In the genomic region with DNA sequence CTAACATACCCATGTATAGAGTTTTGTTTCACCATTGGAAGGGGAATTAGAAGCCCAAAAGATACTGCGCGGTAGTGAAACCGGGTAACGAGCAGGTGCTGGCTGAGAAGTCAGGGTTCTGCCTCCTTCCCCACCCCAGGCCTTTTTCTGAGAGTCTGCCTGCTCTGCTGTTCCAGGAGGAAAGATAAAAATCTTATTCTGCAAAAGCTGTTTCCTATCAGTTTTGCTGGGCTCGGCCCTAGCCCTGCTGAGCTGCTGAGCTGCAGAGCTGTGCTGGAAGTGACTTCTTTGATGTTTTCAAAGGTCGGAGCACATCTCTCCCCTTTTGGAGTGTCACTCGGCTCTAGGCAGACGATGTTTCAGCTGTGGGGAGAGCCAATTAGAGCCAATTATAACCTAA, we compare ENCODE assay signal across 23 cellular contexts. TPM values are rescaled to one million over a fixed set of nuclear protein-coding genes. Genes with fewer than 3 reads are reported as not detected.
DNase-seq lines count a peak whose midpoint lies in the region; ATAC-seq and TF ChIP-seq lines count a peak whose summit lies in the region.
"Had no signal": no experiment of that assay in that cellular context is flagged by ENCODE, and none has a peak within 500 bp of the region (broad histone marks: within the 10 kb centered on the region; RNA-seq: fewer than 3 reads in every experiment).

No MANE protein-coding gene starts in this region.

- peaks cover 2% of the 10 kb centered on the region for H3K9me3 Mint-ChIP-seq in neural progenitor cell

- ATAC-seq in SK-N-SH treated with all-trans-retinoic acid at 6 μM for 48 hours, result no peak
- ATAC-seq in GM19438 (IDR thresholded peaks at IDR 0.05; ENCODE audit: low read depth, unreplicated experiment), result peak; percentile 81
- no peak for ATAC-seq in psoas muscle

- H3K36me3 Mint-ChIP-seq in neural progenitor cell, result no peaks in the 10 kb centered on the region
- H3K36me3 Mint-ChIP-seq: CD14-positive monocyte; CD4-positive, alpha-beta memory T cell; CD4-positive, CD25-positive, alpha-beta regulatory T cell had no signal

- H3K27me3 ChIP-seq in SK-N-SH (ENCODE audit: insufficient read depth), result no peaks in the 10 kb centered on the region
- H3K27me3 ChIP-seq in esophagus muscularis mucosa, result peaks cover 0 to 47% (median 1%) of the 10 kb centered on the region in 4 donors
- H3K27me3 ChIP-seq in neural progenitor cell, result peaks cover 30% of the 10 kb centered on the region
- peaks cover 0 to 10% (median 3%) of the 10 kb centered on the region in 3 donors for H3K27me3 ChIP-seq in psoas muscle (ENCODE audit: insufficient read depth in 3 of 3, low read length in 2 of 3)
- H3K27me3 ChIP-seq: BLaER1 had no signal

- H3K9me3 ChIP-seq in SK-N-SH, result 0 out of 2 replicates have a peak, but pooled peaks cover 7% of the 10 kb centered on the region
- no peaks in the 10 kb centered on the region for H3K9me3 ChIP-seq in esophagus muscularis mucosa
- H3K9me3 ChIP-seq in neural progenitor cell (ENCODE audit: low read depth), result no peaks in the 10 kb centered on the region
- H3K9me3 ChIP-seq in psoas muscle, result no peaks in the 10 kb centered on the region
- H3K9me3 ChIP-seq: BE2C had no signal

- no peak overlapping the region for H3K4me3 ChIP-seq in SK-N-SH (ENCODE audit: low read depth in 2 of 2, low read length in 1 of 2)
- H3K4me3 ChIP-seq in esophagus muscularis mucosa, result no peak overlapping the region
- H3K4me3 ChIP-seq in neural progenitor cell, result no peak overlapping the region
- H3K4me3 ChIP-seq in psoas muscle, result no peak overlapping the region
- H3K4me3 ChIP-seq: BLaER1 had no signal

- CTCF ChIA-PET in SK-N-SH (lab: Yijun Ruan, JAX), result interaction anchor here (1.3 kb wide), 1 partner anchor 36 kb away, joined by 5 read pairs; no protein-coding TSS in a partner anchor

- TF ChIP-seq EP300 in SK-N-SH (IDR thresholded peaks at IDR 0.05; ENCODE audit: borderline replicate concordance in 1 of 2, low read depth in 1 of 2, low read length in 1 of 2) (no peak), esophagus muscularis mucosa (IDR thresholded peaks at IDR 0.05) (no peak)

- peak overlapping the region; percentile 54 for H3K27ac Mint-ChIP-seq in neural progenitor cell
- H3K27ac Mint-ChIP-seq: CD14-positive monocyte; CD4-positive, alpha-beta memory T cell; CD4-positive, CD25-positive, alpha-beta regulatory T cell; CD8-positive, alpha-beta memory T cell had no signal

- H3F3A ChIP-seq in SK-N-SH (replicated peaks; ENCODE audit: insufficient read depth) (no peaks in the 10 kb centered on the region), neural progenitor cell (ENCODE audit: low read depth) (no peaks in the 10 kb centered on the region)

- H3K4me3 Mint-ChIP-seq in neural progenitor cell, result no peak overlapping the region
- H3K4me3 Mint-ChIP-seq: CD4-positive, alpha-beta memory T cell; CD4-positive, CD25-positive, alpha-beta regulatory T cell; CD8-positive, alpha-beta memory T cell had no signal

- H3K27me3 Mint-ChIP-seq in neural progenitor cell (ENCODE audit: insufficient read depth, low read depth), result peaks cover 7% of the 10 kb centered on the region

- H3K9me2 ChIP-seq in SK-N-SH, result no peaks in the 10 kb centered on the region

- peaks cover 0 to 6% of the 10 kb centered on the region in 2 experiments; a peak in 1 of 4 replicates for H3K4me1 ChIP-seq in SK-N-SH (ENCODE audit: control insufficient read depth in 1 of 2, insufficient read depth in 2 of 2, low read depth in 1 of 2, low read length in 1 of 2)
- peaks cover 5 to 11% (median 8%) of the 10 kb centered on the region in 4 donors for H3K4me1 ChIP-seq in esophagus muscularis mucosa
- no peaks in the 10 kb centered on the region for H3K4me1 ChIP-seq in neural progenitor cell
- H3K4me1 ChIP-seq in psoas muscle, result no peaks in the 10 kb centered on the region
- H3K4me1 ChIP-seq: BE2C had no signal

- TF ChIP-seq CTCF in SK-N-SH (IDR thresholded peaks at IDR 0.05), result no peak
- TF ChIP-seq CTCF in esophagus muscularis mucosa (IDR thresholded peaks at IDR 0.05), result no peak
- TF ChIP-seq CTCF in neural progenitor cell (IDR thresholded peaks at IDR 0.05), result no peak
- TF ChIP-seq CTCF in psoas muscle (IDR thresholded peaks at IDR 0.05), result no peak

- peaks cover 6% of the 10 kb centered on the region for H3K4me1 Mint-ChIP-seq in neural progenitor cell
- H3K4me1 Mint-ChIP-seq: CD14-positive monocyte had no signal

- H3K4me2 ChIP-seq in SK-N-SH (no peak overlapping the region), neural progenitor cell (no peak overlapping the region)
- H3K4me2 ChIP-seq: BLaER1 had no signal

- no peak for TF ChIP-seq POLR2A in esophagus muscularis mucosa (IDR thresholded peaks at IDR 0.05; ENCODE audit: low read depth)

- no peak overlapping the region for H3K9ac ChIP-seq in SK-N-SH
- H3K9ac ChIP-seq in neural progenitor cell, result no peak overlapping the region
- H3K9ac ChIP-seq: BLaER1 had no signal

- POLR2A ChIA-PET in SK-N-SH (lab: Yijun Ruan, JAX), result no interaction called here

- H3K36me3 ChIP-seq in SK-N-SH (replicated peaks in 1 of 2; ENCODE audit: control insufficient read depth in 1 of 2, insufficient read depth in 2 of 2, low read length in 1 of 2) (no peaks in the 10 kb centered on the region), esophagus muscularis mucosa (no peaks in the 10 kb centered on the region), neural progenitor cell (no peaks in the 10 kb centered on the region), psoas muscle (ENCODE audit: insufficient read depth in 1 of 2, low read depth in 1 of 2) (no peaks in the 10 kb centered on the region)
- H3K36me3 ChIP-seq: BE2C, BLaER1 had no signal

- H2AFZ ChIP-seq in SK-N-SH (ENCODE audit: low read depth), result no peak overlapping the region
- no peak overlapping the region for H2AFZ ChIP-seq in neural progenitor cell (replicated peaks)

- intact Hi-C loops in esophagus muscularis mucosa (cut with DNase I), result no loop called here
- intact Hi-C loops in psoas muscle (cut with DNase I), result no loop called here

- WGBS in SK-N-SH (ENCODE audit: low lambda C conversion rate), result 36% methylated on average over 8 of the region's 8 CpGs
- whole genome bisulfite sequencing in esophagus muscularis mucosa, result 66% methylated on average over 8 of the region's 8 CpGs
- WGBS in psoas muscle, 3 donors, result 66 to 72% (median 66%) methylated on average over 8 of the region's 8 CpGs

- no peak overlapping the region for H3K27ac ChIP-seq in SK-N-SH (ENCODE audit: low read depth in 2 of 2, low read length in 1 of 2)
- no peak overlapping the region for H3K27ac ChIP-seq in esophagus muscularis mucosa (replicated peaks in 1 of 4)
- H3K27ac ChIP-seq in neural progenitor cell, result no peak overlapping the region
- no peak overlapping the region for H3K27ac ChIP-seq in psoas muscle
- H3K27ac ChIP-seq: BLaER1 had no signal

- no peaks in the 10 kb centered on the region for H4K20me1 ChIP-seq in SK-N-SH (ENCODE audit: insufficient read depth)
- H4K20me1 ChIP-seq in neural progenitor cell (ENCODE audit: low read depth), result no peaks in the 10 kb centered on the region
- H4K20me1 ChIP-seq: BLaER1 had no signal

- DNase-seq in SK-N-SH (peak; percentile 67), esophagus muscularis mucosa (ENCODE audit: extremely low spot score) (peak; percentile 75), neural progenitor cell (ENCODE audit: low spot score) (no peak), psoas muscle (no peak), UCSD-AML1 (lab: John Stamatoyannopoulos, UW; ENCODE audit: unreplicated experiment) (no peak)
- DNase-seq: 8988T; ACHN; BE2C; C1 segment of cervical spinal cord; CD4-positive, alpha-beta memory T cell; CD4-positive, CD25-positive, alpha-beta regulatory T cell; CD8-positive, alpha-beta memory T cell; COR-L47; DMS 273 treated with DMSO at 0.1 percent for 48 hours; DMS153; DMS79; GF-D8 had no signal

- no peak for TF ChIP-seq RAD21 in SK-N-SH (IDR thresholded peaks at IDR 0.05; ENCODE audit: low read length)

- H3K79me2 ChIP-seq in SK-N-SH (ENCODE audit: insufficient read depth), result no peaks in the 10 kb centered on the region
- H3K79me2 ChIP-seq in neural progenitor cell (ENCODE audit: low read depth), result no peaks in the 10 kb centered on the region

TF ChIP-seq in SK-N-SH, 30 proteins besides CTCF, POLR2A, EP300 and RAD21 (continues in another document):
- TF ChIP-seq GATA2 (CRISPR knock-in tag; IDR thresholded peaks at IDR 0.05), result peak; percentile 64
- no peak for TF ChIP-seq JUND (IDR thresholded peaks at IDR 0.05)
- TF ChIP-seq FOXJ3 (CRISPR knock-in tag; IDR thresholded peaks at IDR 0.05), result no peak

TF ChIP-seq in SK-N-SH treated with all-trans-retinoic acid at 6 μM for 48 hours, 23 proteins besides CTCF, POLR2A, EP300 and RAD21:
- TF ChIP-seq ZNF565 (CRISPR knock-in tag; conservative IDR thresholded peaks at IDR 0.05; ENCODE audit: low read depth), result no peak
- no peak for TF ChIP-seq SNAI2 (CRISPR knock-in tag; IDR thresholded peaks at IDR 0.05)

RNA-seq across cellular contexts. Expression of a gene that starts 59.5 kb away (rescaled TPM):
- not detected in 2 replicates for polyA plus RNA-seq in SK-N-SH (2012; rRNA removed)
- not detected in 2 replicates for polyA plus RNA-seq in SK-N-SH (2012; cell fraction: cytosol; rRNA removed)
- not detected in 2 replicates for polyA plus RNA-seq in SK-N-SH (2012; cell fraction: nucleus; rRNA removed)
- not detected for total RNA-seq in esophagus muscularis mucosa
- not detected in 2 replicates for total RNA-seq in neural progenitor cell (ENCODE audit: low replicate concordance)
- total RNA-seq in psoas muscle, result not detected
- not detected for polyA plus RNA-seq in psoas muscle
- total RNA-seq: A673; CD4-positive, alpha-beta memory T cell; CD4-positive, CD25-positive, alpha-beta regulatory T cell; CD8-positive, alpha-beta memory T cell had no signal
- polyA plus RNA-seq: AG04450; CD14-positive monocyte; CD4-positive, alpha-beta memory T cell; CD4-positive, CD25-positive, alpha-beta regulatory T cell; CD8-positive, alpha-beta memory T cell had no signal

Comparison
In these comparisons a context has a peak if more than half of its experiments do, and no peak if none do; other contexts are left out.
1. DNase-seq: peak in SK-N-SH (single experiment) and esophagus muscularis mucosa (single experiment); none in neural progenitor cell (single experiment), psoas muscle (0 of 2) and UCSD-AML1 (single experiment).